In genomic region chr1:27658951-27659496, GRCh38 we compare ENCODE assay signal across 8 cellular contexts. TPM values are rescaled to one million over a fixed set of nuclear protein-coding genes. Genes with fewer than 3 reads are reported as not detected.
DNase-seq lines count a peak whose midpoint lies in the region; ATAC-seq and FAIRE-seq lines count a peak whose summit lies in the region.

No MANE protein-coding gene starts in this region.

- DNase-seq in GM03348 (ENCODE audit: low spot score) (peak; percentile 65), HTR-8/SVneo (ENCODE audit: insufficient read length, low spot score) (peak; percentile 45), left ventricle myocardium superior (no peak), inferior parietal cortex (ENCODE audit: extremely low spot score) (no peak), NCI-H2196 treated with DMSO at 0.1 percent for 48 hours (lab: John Stamatoyannopoulos, UW; ENCODE audit: unreplicated experiment) (no peak)
- DNase-seq in activated effector memory CD4-positive, alpha-beta T cell treated with anti-CD3 and anti-CD28 coated beads, Interleukin-2, amount 50 U/mL, for 16 hours = peak; percentile 73
- DNase-seq in stimulated activated CD4-positive, alpha-beta T cell treated with anti-CD3 and anti-CD28 coated beads, Interleukin-2, amount 100 ng/mL, for 24 hours = peak; percentile 33 to 40

- ATAC-seq in GM21528 (IDR thresholded peaks at IDR 0.05; ENCODE audit: low FRiP score, unreplicated experiment) (peak; percentile 15), left ventricle myocardium superior (peak; percentile 0)

- no peak for FAIRE-seq in HTR-8/SVneo (lab: Jason Lieb, UNC)

- intact Hi-C loops in left ventricle myocardium superior (cut with micrococcal nuclease) = no loop called here

RNA-seq across cellular contexts. Expression of gene IFI6, which starts 13.0 kb away (rescaled TPM):
- 34.5 TPM for total RNA-seq in left ventricle myocardium superior

RNA-seq across cellular contexts. Expression of gene FGR, which starts 24.0 kb away (rescaled TPM):
- 4.7 TPM for total RNA-seq in left ventricle myocardium superior

RNA-seq across cellular contexts. Expression of gene AHDC1, which starts 55.1 kb away (rescaled TPM):
- total RNA-seq in left ventricle myocardium superior = 42.8 TPM

Comparison
In these comparisons a context has a peak if more than half of its experiments do, and no peak if none do; other contexts are left out.
1. DNase-seq: peak in GM03348 (single experiment), HTR-8/SVneo (single experiment), activated effector memory CD4-positive, alpha-beta T cell treated with anti-CD3 and anti-CD28 coated beads, Interleukin-2, amount 50 U/mL, for 16 hours (single experiment) and stimulated activated CD4-positive, alpha-beta T cell treated with anti-CD3 and anti-CD28 coated beads, Interleukin-2, amount 100 ng/mL, for 24 hours (2 of 2); none in left ventricle myocardium superior (single experiment), inferior parietal cortex (single experiment) and NCI-H2196 treated with DMSO at 0.1 percent for 48 hours (single experiment).